21 cellular contexts compared by ENCODE assay signal in the genomic region with DNA sequence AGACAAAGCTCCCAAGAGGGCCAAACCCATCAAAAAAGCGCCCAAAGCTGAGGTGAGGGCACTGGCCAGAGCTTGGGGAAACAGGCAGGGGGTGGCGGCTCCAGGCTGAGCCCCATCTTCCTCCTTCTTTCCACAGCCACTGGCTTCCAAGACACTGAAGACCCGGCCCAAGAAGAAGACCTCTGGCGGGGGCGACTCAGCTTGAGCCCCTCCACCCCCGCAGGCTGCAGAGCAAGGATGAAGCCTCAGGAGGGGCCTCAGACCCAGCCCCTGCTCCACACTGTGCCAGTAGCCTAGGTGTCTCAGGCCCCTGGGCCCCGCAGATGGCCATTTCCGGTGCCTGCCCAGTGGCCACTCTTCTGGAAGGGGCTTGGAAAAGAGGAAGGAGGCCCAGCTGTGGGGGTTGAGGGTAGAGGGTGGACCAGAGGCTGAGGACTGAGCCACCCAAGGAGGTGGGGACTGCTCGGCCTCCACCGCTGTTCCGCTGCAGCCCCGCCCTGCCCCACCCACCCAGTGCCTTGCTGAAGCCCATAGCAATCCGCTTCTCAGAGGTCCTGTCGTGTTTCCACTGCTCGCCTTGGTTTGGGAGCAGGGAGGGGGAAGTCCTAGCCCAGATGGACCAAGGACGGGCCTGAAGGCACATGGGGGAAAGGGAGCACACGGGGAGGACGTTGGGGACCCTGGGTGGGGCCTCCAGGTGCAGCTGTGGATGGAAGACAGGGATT.
"Had no signal": no experiment of that assay in that cellular context is flagged by ENCODE, and none has a peak within 500 bp of the region (broad histone marks: within the 10 kb centered on the region; RNA-seq: fewer than 3 reads in every experiment).

No MANE protein-coding gene starts in this region.

- H3K36me3 Mint-ChIP-seq: immature natural killer cell; memory B cell; stimulated activated effector memory CD8-positive, alpha-beta T cell treated with anti-CD3 and anti-CD28 coated beads, Interleukin-12 subunit alpha, Interleukin-12 subunit beta, amount 100 ng/mL, for 72 hours had no signal

- H3K9me3 Mint-ChIP-seq: dendritic cell treated with granulocyte-macrophage colony-stimulating factor and Interleukin-4, amounts not matched to agents 40 ng/mL and 50 ng/mL, for 4 days; effector memory CD8-positive, alpha-beta T cell; immature natural killer cell; memory B cell; neural crest cell; stimulated activated effector memory CD8-positive, alpha-beta T cell treated with anti-CD3 and anti-CD28 coated beads, Interleukin-12 subunit alpha, Interleukin-12 subunit beta, amount 100 ng/mL, for 72 hours had no signal

- H3K27ac Mint-ChIP-seq: dendritic cell treated with granulocyte-macrophage colony-stimulating factor and Interleukin-4, amounts not matched to agents 40 ng/mL and 50 ng/mL, for 4 days; effector memory CD8-positive, alpha-beta T cell; immature natural killer cell; memory B cell had no signal

- H3K4me3 ChIP-seq: esophagus squamous epithelium, gastroesophageal sphincter, left ventricle myocardium inferior, lower lobe of right lung, ovary, right atrium auricular region, tibial nerve had no signal

- H3K27me3 Mint-ChIP-seq: effector memory CD8-positive, alpha-beta T cell had no signal

- DNase-seq: cerebellar nuclear complex; effector memory CD8-positive, alpha-beta T cell; esophagus squamous epithelium; foreskin fibroblast; glutamatergic neuron; immature natural killer cell; left ventricle myocardium inferior; lower lobe of right lung; midbrain; nucleus accumbens; ovary; stimulated activated CD4-positive, alpha-beta T cell treated with anti-CD3 and anti-CD28 coated beads, Interleukin-4, amount 100 ng/mL, for 1 hour; stimulated activated CD8-positive, alpha-beta memory T cell treated with anti-CD3 and anti-CD28 coated beads, Interleukin-4, amount 100 ng/mL, for 48 hours; stimulated activated naive CD8-positive, alpha-beta T cell treated with anti-CD3 and anti-CD28 coated beads, Interleukin-15, Interleukin-2, amounts not matched to agents 100 U/mL and 50 U/mL, for 24 hours had no signal

- H3K9me3 ChIP-seq: esophagus squamous epithelium, gastroesophageal sphincter, left ventricle myocardium inferior, lower lobe of right lung, ovary, right atrium auricular region, tibial nerve had no signal

- H3K4me3 Mint-ChIP-seq: dendritic cell treated with granulocyte-macrophage colony-stimulating factor and Interleukin-4, amounts not matched to agents 40 ng/mL and 50 ng/mL, for 4 days; effector memory CD8-positive, alpha-beta T cell; immature natural killer cell; memory B cell; neural crest cell; stimulated activated effector memory CD8-positive, alpha-beta T cell treated with anti-CD3 and anti-CD28 coated beads, Interleukin-12 subunit alpha, Interleukin-12 subunit beta, amount 100 ng/mL, for 72 hours had no signal

- H3K27me3 ChIP-seq: esophagus squamous epithelium, gastroesophageal sphincter, ovary, right atrium auricular region, tibial nerve had no signal

- H3K27ac ChIP-seq: esophagus squamous epithelium, gastroesophageal sphincter, left ventricle myocardium inferior, lower lobe of right lung, ovary, right atrium auricular region, tibial nerve had no signal

- H3K36me3 ChIP-seq: esophagus squamous epithelium, left ventricle myocardium inferior, lower lobe of right lung, ovary, right atrium auricular region, tibial nerve had no signal
